16 cellular contexts compared by ENCODE assay signal in the genomic region with DNA sequence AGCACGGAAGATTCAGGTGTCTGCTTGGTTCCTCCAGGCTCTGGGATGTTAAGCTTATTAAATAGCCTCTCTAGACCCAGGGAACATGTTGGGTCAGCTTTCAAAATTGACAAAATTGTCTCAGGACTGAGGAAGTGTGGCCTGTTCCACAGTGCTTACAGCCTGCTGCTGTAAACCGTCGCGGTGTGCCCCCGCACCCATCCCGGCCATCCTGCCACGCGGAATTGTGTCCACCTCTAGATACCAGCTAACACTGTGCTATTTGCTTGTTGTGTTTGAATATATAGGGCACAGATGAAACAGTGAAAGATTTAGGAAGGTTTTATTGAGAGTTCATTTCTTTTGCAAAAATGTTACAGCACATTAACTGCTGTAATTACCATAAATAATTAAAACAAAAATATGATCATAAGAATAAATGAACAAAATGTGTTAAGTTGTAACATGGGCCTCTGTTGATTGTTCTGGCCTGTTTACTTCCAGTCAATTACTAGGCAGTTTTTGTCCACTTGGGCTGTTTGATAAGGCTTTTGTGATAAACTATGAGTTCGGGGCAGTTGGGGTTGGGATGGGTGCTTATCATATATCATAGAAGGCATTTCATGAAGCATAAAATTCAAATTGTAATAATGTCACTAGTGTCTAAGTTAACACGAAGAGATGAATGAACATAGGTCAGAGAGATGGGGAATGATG.
DNase-seq lines count a peak whose midpoint lies in the region; ATAC-seq lines count a peak whose summit lies in the region.
"Had no signal": no experiment of that assay in that cellular context is flagged by ENCODE, and none has a peak within 500 bp of the region (broad histone marks: within the 10 kb centered on the region; RNA-seq: fewer than 3 reads in every experiment).

No MANE protein-coding gene starts in this region.

- peaks cover 0 to 1% (median 0%) of the 10 kb centered on the region in 3 donors for H3K36me3 Mint-ChIP-seq in CD8-positive, alpha-beta memory T cell
- H3K36me3 Mint-ChIP-seq in activated T-helper 17 cell treated with anti-CD3 and anti-CD28 coated beads, Interleukin-2, amount 50 U/mL, for 72 hours (ENCODE audit: low read depth): no peaks in the 10 kb centered on the region

- H3K9ac ChIP-seq in HUES48 (ENCODE audit: low read depth, low read length) (no peak overlapping the region), neuronal stem cell (ENCODE audit: low read depth, low read length, poor library complexity) (no peak overlapping the region)
- H3K9ac ChIP-seq: SK-N-SH had no signal

- WGBS in neuronal stem cell (ENCODE audit: extremely low coverage in 2 of 2, insufficient read length in 2 of 2, insufficient replicate concordance in 1 of 2), 2 donors: no CpG with 5 or more reads among the region's 10 CpGs

- H3K4me1 Mint-ChIP-seq in CD8-positive, alpha-beta memory T cell: peaks cover 76 to 98% (median 96%) of the 10 kb centered on the region in 3 donors
- peaks cover 50% of the 10 kb centered on the region for H3K4me1 Mint-ChIP-seq in activated T-helper 17 cell treated with anti-CD3 and anti-CD28 coated beads, Interleukin-2, amount 50 U/mL, for 72 hours

- peaks cover 57% of the 10 kb centered on the region for H3K4me1 ChIP-seq in CD8-positive, alpha-beta memory T cell (ENCODE audit: insufficient read depth, low read length)
- H3K4me1 ChIP-seq in HUES48 (ENCODE audit: control insufficient read depth, insufficient read depth, low read length) (peaks cover 67% of the 10 kb centered on the region), neuronal stem cell (ENCODE audit: control insufficient read depth in 2 of 2, insufficient read depth in 1 of 2, low read depth in 1 of 2, low read length in 2 of 2) (peaks cover 2 to 3% of the 10 kb centered on the region in 2 donors)

- no peak for ATAC-seq in activated T-helper 17 cell treated with anti-CD3 and anti-CD28 coated beads, Interleukin-2, amount 50 U/mL, for 72 hours (replicated peaks)
- no peak for ATAC-seq in GM21390 (IDR thresholded peaks at IDR 0.05; ENCODE audit: unreplicated experiment)
- ATAC-seq: HCT116 had no signal

- H2BK12ac ChIP-seq in neuronal stem cell (ENCODE audit: low read length): no peak overlapping the region

- no peak overlapping the region for H2AFZ ChIP-seq in neuronal stem cell (ENCODE audit: low read length)

- no peak overlapping the region for H3K4me3 ChIP-seq in CD8-positive, alpha-beta memory T cell (ENCODE audit: low read length)
- H3K4me3 ChIP-seq in HUES48 (ENCODE audit: low read depth, low read length): no peak overlapping the region
- no peak overlapping the region for H3K4me3 ChIP-seq in neuronal stem cell (ENCODE audit: low read length in 2 of 2)
- H3K4me3 ChIP-seq: Peyer's patch had no signal

- H3K18ac ChIP-seq in neuronal stem cell (ENCODE audit: low read length): peak overlapping the region; percentile 52

- peak overlapping the region; percentile 59 for H3K14ac ChIP-seq in neuronal stem cell (ENCODE audit: low read length)

- CTCF ChIA-PET in CD8-positive, alpha-beta memory T cell (lab: Charles Lee): no interaction called here

- no peaks in the 10 kb centered on the region for H3K27me3 Mint-ChIP-seq in CD8-positive, alpha-beta memory T cell
- no peaks in the 10 kb centered on the region for H3K27me3 Mint-ChIP-seq in activated T-helper 17 cell treated with anti-CD3 and anti-CD28 coated beads, Interleukin-2, amount 50 U/mL, for 72 hours

- POLR2A ChIA-PET in CD8-positive, alpha-beta memory T cell (lab: Charles Lee): no interaction called here

- H2AK5ac ChIP-seq in neuronal stem cell (ENCODE audit: low read depth, low read length): no peak overlapping the region

- H3K4me2 ChIP-seq in neuronal stem cell (ENCODE audit: insufficient read depth, low read length, poor library complexity, severe bottlenecking): no peak overlapping the region
- H3K4me2 ChIP-seq: SK-N-SH had no signal

- no peak for DNase-seq in CD8-positive, alpha-beta memory T cell
- DNase-seq in neuronal stem cell (ENCODE audit: low spot score): no peak
- no peak for DNase-seq in activated CD8-positive, alpha-beta memory T cell treated with anti-CD3 and anti-CD28 coated beads, Interleukin-2, amount 50 U/mL, for 4 hours
- no peak for DNase-seq in NOMO-1 (lab: John Stamatoyannopoulos, UW; ENCODE audit: unreplicated experiment in 2 of 2)
- DNase-seq: COR-L47, KG1, NCI-H1092 treated with DMSO at 0.1 percent for 48 hours, NCI-H1694 treated with DMSO at 0.1 percent for 48 hours, NCI-H446, Peyer's patch, Right ventricle myocardium superior, SK-N-SH had no signal

- H3K79me1 ChIP-seq in neuronal stem cell (ENCODE audit: low read depth, low read length): peaks cover 3% of the 10 kb centered on the region

- no peak overlapping the region for H4K91ac ChIP-seq in neuronal stem cell (ENCODE audit: low read depth, low read length, poor library complexity)

- H2BK120ac ChIP-seq in neuronal stem cell (ENCODE audit: low read depth, low read length): no peak overlapping the region

- H3K4ac ChIP-seq in neuronal stem cell (ENCODE audit: low read length): no peak overlapping the region

- peak overlapping the region in 2 of 8 donors; percentile 51 to 80 for H3K27ac Mint-ChIP-seq in CD8-positive, alpha-beta memory T cell
- peak overlapping the region; percentile 66 for H3K27ac Mint-ChIP-seq in activated T-helper 17 cell treated with anti-CD3 and anti-CD28 coated beads, Interleukin-2, amount 50 U/mL, for 72 hours

- no peak overlapping the region for H3K23ac ChIP-seq in neuronal stem cell (ENCODE audit: low read depth, low read length, poor library complexity)

- H3K9me3 ChIP-seq in CD8-positive, alpha-beta memory T cell (ENCODE audit: low read length): no peaks in the 10 kb centered on the region
- H3K9me3 ChIP-seq in HUES48 (ENCODE audit: control insufficient read depth, insufficient read depth, low read length) (no peaks in the 10 kb centered on the region), neuronal stem cell (replicated peaks in 1 of 2; ENCODE audit: control insufficient read depth in 2 of 2, insufficient read depth in 1 of 2, low read depth in 1 of 2, low read length in 2 of 2) (no peaks in the 10 kb centered on the region)
- H3K9me3 ChIP-seq: Peyer's patch, SK-N-SH had no signal

- no peak overlapping the region for H3K4me3 Mint-ChIP-seq in CD8-positive, alpha-beta memory T cell
- H3K4me3 Mint-ChIP-seq in activated T-helper 17 cell treated with anti-CD3 and anti-CD28 coated beads, Interleukin-2, amount 50 U/mL, for 72 hours: peak overlapping the region; percentile 47

- no peaks in the 10 kb centered on the region for H3K9me3 Mint-ChIP-seq in CD8-positive, alpha-beta memory T cell
- no peaks in the 10 kb centered on the region for H3K9me3 Mint-ChIP-seq in activated T-helper 17 cell treated with anti-CD3 and anti-CD28 coated beads, Interleukin-2, amount 50 U/mL, for 72 hours

- H2BK5ac ChIP-seq in neuronal stem cell (ENCODE audit: low read length): no peak overlapping the region

- H2BK15ac ChIP-seq in neuronal stem cell (ENCODE audit: low read length): no peak overlapping the region

- H3K36me3 ChIP-seq in CD8-positive, alpha-beta memory T cell (ENCODE audit: insufficient read depth, low read length): no peaks in the 10 kb centered on the region
- H3K36me3 ChIP-seq in HUES48 (ENCODE audit: control insufficient read depth, insufficient read depth, low read length): no peaks in the 10 kb centered on the region
- H3K36me3 ChIP-seq in neuronal stem cell (replicated peaks in 1 of 2; ENCODE audit: control insufficient read depth in 2 of 2, insufficient read depth in 2 of 2, low read length in 2 of 2): no peaks in the 10 kb centered on the region
- H3K36me3 ChIP-seq: Peyer's patch had no signal

- H4K8ac ChIP-seq in neuronal stem cell (ENCODE audit: low read depth, low read length): no peak overlapping the region

- H3K27ac ChIP-seq in CD8-positive, alpha-beta memory T cell (ENCODE audit: low read depth, low read length): peak overlapping the region; percentile 34
- peak overlapping the region; percentile 2 for H3K27ac ChIP-seq in HUES48 (ENCODE audit: low read depth, low read length)
- no peak overlapping the region for H3K27ac ChIP-seq in neuronal stem cell (replicated peaks; ENCODE audit: low read length)
- H3K27ac ChIP-seq: Peyer's patch had no signal

- no peaks in the 10 kb centered on the region for H3K27me3 ChIP-seq in CD8-positive, alpha-beta memory T cell (ENCODE audit: insufficient read depth, low read length, poor library complexity, severe bottlenecking)
- H3K27me3 ChIP-seq in HUES48 (ENCODE audit: control insufficient read depth, insufficient read depth, low read length): no peaks in the 10 kb centered on the region
- no peaks in the 10 kb centered on the region for H3K27me3 ChIP-seq in neuronal stem cell (ENCODE audit: control insufficient read depth in 3 of 3, insufficient read depth in 3 of 3, low read depth in 1 of 3, low read length in 3 of 3)
- H3K27me3 ChIP-seq: Peyer's patch had no signal
